In the genomic region with DNA sequence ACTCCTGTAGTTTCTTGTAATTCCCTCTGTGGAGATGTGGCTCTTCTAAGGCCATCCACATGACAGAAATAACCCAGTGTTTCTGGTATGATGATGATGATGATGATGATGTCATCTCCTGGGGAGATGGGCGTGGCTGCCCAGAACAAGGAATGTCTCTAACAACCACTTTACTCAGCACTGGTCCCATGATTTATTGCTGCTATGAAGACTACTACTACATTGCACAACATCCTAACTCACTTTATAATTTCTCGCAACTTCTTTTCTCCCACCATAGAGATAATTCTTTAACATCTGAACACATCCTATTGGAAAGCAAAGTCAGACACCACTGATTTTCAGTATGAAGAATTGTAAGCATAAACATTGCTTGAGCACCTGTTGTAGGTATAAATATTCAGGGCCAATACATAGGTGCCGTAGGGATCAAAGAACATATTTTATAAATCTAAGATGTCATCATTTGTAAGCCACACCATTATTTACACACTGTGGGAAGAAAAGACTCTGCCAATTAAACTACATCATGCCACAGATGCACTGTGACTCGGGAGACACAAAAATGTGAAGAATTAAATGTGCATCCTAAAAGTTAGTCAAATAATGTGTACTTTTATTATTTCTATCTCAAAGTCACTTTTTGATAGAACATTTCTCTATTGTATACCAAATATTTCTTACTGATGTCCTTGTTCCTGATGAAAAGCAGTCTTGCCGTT, we compare ENCODE assay signal across 11 cellular contexts. TPM values are rescaled to one million over a fixed set of nuclear protein-coding genes. Genes with fewer than 3 reads are reported as not detected.
DNase-seq lines count a peak whose midpoint lies in the region; ATAC-seq and TF ChIP-seq lines count a peak whose summit lies in the region.
"Had no signal": no experiment of that assay in that cellular context is flagged by ENCODE, and none has a peak within 500 bp of the region (broad histone marks: within the 10 kb centered on the region; RNA-seq: fewer than 3 reads in every experiment).

No MANE protein-coding gene starts in this region.

- DNase-seq in MCF 10A (ENCODE audit: unreplicated experiment) (peak; percentile 67), breast epithelium (ENCODE audit: low spot score in 2 of 2) (no peak), SJSA1 (ENCODE audit: low read depth in 1 of 2, low spot score in 2 of 2) (no peak), foreskin keratinocyte (peak; percentile 77 to 93), vagina (ENCODE audit: extremely low spot score in 2 of 2) (no peak), SHP77 treated with DMSO at 0.1 percent for 48 hours (lab: John Stamatoyannopoulos, UW) (no peak), SKM-1 treated with dmso at 0.1 percent for 144 hours (lab: John Stamatoyannopoulos, UW; ENCODE audit: unreplicated experiment) (no peak)
- DNase-seq: left ventricle myocardium superior, right lobe of liver had no signal

- H3K4me3 ChIP-seq in breast epithelium (no peak overlapping the region), SJSA1 (no peak overlapping the region), vagina (no peak overlapping the region)
- H3K4me3 ChIP-seq: right lobe of liver had no signal

- BruUV-seq in MCF 10A (replicated peaks; lab: Mats Ljungman, UMichigan): no TSS peak

- TF ChIP-seq CTCF in MCF 10A (IDR thresholded peaks at IDR 0.05; ENCODE audit: unreplicated experiment) (no peak), breast epithelium (IDR thresholded peaks at IDR 0.05) (no peak), foreskin keratinocyte (conservative IDR thresholded peaks at IDR 0.05) (no peak), vagina (IDR thresholded peaks at IDR 0.05) (no peak)

- TF ChIP-seq POLR2A in breast epithelium (IDR thresholded peaks at IDR 0.05) (no peak), vagina (IDR thresholded peaks at IDR 0.05) (no peak)

- peaks cover 0 to 2% of the 10 kb centered on the region in 2 donors for H3K4me1 ChIP-seq in breast epithelium
- peaks cover 17% of the 10 kb centered on the region; the same call in 1 of the 2 replicates for H3K4me1 ChIP-seq in SJSA1 (replicated peaks)
- H3K4me1 ChIP-seq in foreskin keratinocyte: peaks cover 22% of the 10 kb centered on the region
- H3K4me1 ChIP-seq in vagina: peaks cover 9% of the 10 kb centered on the region

- H3K27ac ChIP-seq in breast epithelium: no peak overlapping the region
- H3K27ac ChIP-seq in SJSA1: peak overlapping the region; percentile 12; the same call in 1 of the 2 replicates
- peak overlapping the region; percentile 95 for H3K27ac ChIP-seq in foreskin keratinocyte
- peak overlapping the region; percentile 4 for H3K27ac ChIP-seq in vagina

- no peaks in the 10 kb centered on the region for H3K9me3 Mint-ChIP-seq in MCF 10A (ENCODE audit: unreplicated experiment)

- POLR2A ChIA-PET in MCF 10A (lab: Yijun Ruan, JAX): no interaction called here

- H3K27me3 ChIP-seq in breast epithelium (no peaks in the 10 kb centered on the region), SJSA1 (replicated peaks) (no peaks in the 10 kb centered on the region), foreskin keratinocyte (no peaks in the 10 kb centered on the region), vagina (no peaks in the 10 kb centered on the region)
- H3K27me3 ChIP-seq: right lobe of liver had no signal

- H3K36me3 ChIP-seq in breast epithelium (no peaks in the 10 kb centered on the region), SJSA1 (peaks cover 22% of the 10 kb centered on the region), vagina (peaks cover 0 to 8% of the 10 kb centered on the region in 2 donors)

- peak; percentile 72 for ATAC-seq in foreskin keratinocyte
- ATAC-seq in GM18520 (IDR thresholded peaks at IDR 0.05; ENCODE audit: unreplicated experiment): no peak
- ATAC-seq: left ventricle myocardium superior had no signal

- peaks cover 20% of the 10 kb centered on the region for H3K4me1 Mint-ChIP-seq in MCF 10A (ENCODE audit: insufficient read depth, unreplicated experiment)

- intact Hi-C loops in MCF 10A (cut with micrococcal nuclease): no loop called here
- intact Hi-C loops in breast epithelium (cut with DNase I; ENCODE audit: low total_unique reads): no loop called here
- intact Hi-C loops in vagina (cut with DNase I): no loop called here

- H3K9me3 ChIP-seq in breast epithelium (no peaks in the 10 kb centered on the region), SJSA1 (replicated peaks) (no peaks in the 10 kb centered on the region), vagina (no peaks in the 10 kb centered on the region)
- H3K9me3 ChIP-seq: right lobe of liver had no signal

- no peaks in the 10 kb centered on the region for H3K27me3 Mint-ChIP-seq in MCF 10A (ENCODE audit: insufficient read depth, unreplicated experiment)
- H3K27me3 Mint-ChIP-seq: B cell had no signal

- peaks cover 19% of the 10 kb centered on the region for H3K36me3 Mint-ChIP-seq in MCF 10A (ENCODE audit: insufficient read depth, unreplicated experiment)

- CTCF ChIA-PET in MCF 10A (lab: Yijun Ruan, JAX): no interaction called here

- H3K4me3 Mint-ChIP-seq in MCF 10A (ENCODE audit: unreplicated experiment): no peak overlapping the region
- H3K4me3 Mint-ChIP-seq: B cell had no signal

- H3K27ac Mint-ChIP-seq in MCF 10A (ENCODE audit: low read depth, unreplicated experiment): peak overlapping the region; percentile 14
- H3K27ac Mint-ChIP-seq: B cell had no signal

RNA-seq across cellular contexts. Expression of a gene that starts 6.4 kb away (rescaled TPM):
- total RNA-seq in MCF 10A (2022): 8.7 and 11.1 TPM in 2 replicates
- 10 to 100 TPM in 1 of 3 donors, 1 to 10 TPM in 2; 5.6 to 10.2 (median 8.9) TPM for total RNA-seq in breast epithelium
- total RNA-seq in SJSA1 (2014; rRNA removed; shearing (Covaris generic)): 22.4 and 26.9 TPM in 2 replicates
- 18.7 and 20.8 TPM in 2 replicates for total RNA-seq in foreskin keratinocyte
- 14.2 and 15.7 TPM in 2 replicates for polyA plus RNA-seq in foreskin keratinocyte
- 11.0 TPM for total RNA-seq in vagina

RNA-seq across cellular contexts. Expression of a gene that starts 6.8 kb away (rescaled TPM):
- total RNA-seq in MCF 10A (2022) (21.2 and 22.3 TPM in 2 replicates), breast epithelium (10 to 100 TPM; 14.4 to 18.6 (median 16.2) TPM), foreskin keratinocyte (31.3 and 32.8 TPM in 2 replicates), vagina (20.6 TPM)
- 14.9 and 18.8 TPM in 2 replicates for total RNA-seq in SJSA1 (2014; rRNA removed; shearing (Covaris generic))
- polyA plus RNA-seq in foreskin keratinocyte: 6.8 and 8.6 TPM in 2 replicates

RNA-seq across cellular contexts. Expression of a gene that starts 26.0 kb away (rescaled TPM):
- total RNA-seq in MCF 10A (2022) (not detected in 2 replicates), breast epithelium (1 to 10 TPM; 2.0 to 3.2 (median 2.7) TPM), foreskin keratinocyte (1.7 and 2.1 TPM in 2 replicates), vagina (0.74 TPM)
- total RNA-seq in SJSA1 (2014; rRNA removed; shearing (Covaris generic)): 1.3 and 4.6 TPM in 2 replicates
- polyA plus RNA-seq in foreskin keratinocyte: 1.5 and 1.6 TPM in 2 replicates

Comparison
In these comparisons a context has a peak if more than half of its experiments do, and no peak if none do; other contexts are left out.
1. DNase-seq: peak in MCF 10A (single experiment) and foreskin keratinocyte (2 of 2); none in breast epithelium (0 of 2), SJSA1 (0 of 2), vagina (0 of 2), SHP77 treated with DMSO at 0.1 percent for 48 hours (single experiment) and SKM-1 treated with dmso at 0.1 percent for 144 hours (single experiment).
2. H3K27ac ChIP-seq: peak in SJSA1 (single experiment), foreskin keratinocyte (single experiment) and vagina (single experiment); none in breast epithelium (0 of 2).